In the genomic region with DNA sequence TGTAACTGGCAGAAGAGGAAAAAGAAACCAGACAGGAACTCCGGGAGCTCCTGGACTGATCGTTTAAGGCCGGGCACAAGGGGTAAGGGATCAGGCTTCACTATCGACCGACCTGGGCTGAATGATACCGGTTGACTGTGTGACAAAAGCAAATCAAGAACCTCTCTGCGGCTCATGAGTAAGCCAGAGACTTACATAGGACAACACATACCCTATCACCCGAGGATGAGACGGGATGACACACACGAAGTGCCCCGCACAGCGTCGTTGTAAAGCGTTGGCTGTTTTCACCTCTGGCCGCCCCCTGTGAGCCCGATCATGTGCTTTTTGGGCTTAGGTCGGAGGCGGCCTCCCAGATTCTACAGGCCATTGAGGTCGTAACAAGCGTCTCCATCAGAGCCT, we compare ENCODE assay signal across 8 cellular contexts. TPM values are rescaled to one million over a fixed set of nuclear protein-coding genes. Genes with fewer than 3 reads are reported as not detected.
DNase-seq lines count a peak whose midpoint lies in the region; ATAC-seq lines count a peak whose summit lies in the region.

No MANE protein-coding gene starts in this region.

- peak overlapping the region; percentile 99 for H3K27ac Mint-ChIP-seq in activated CD4-positive, alpha-beta T cell treated with anti-CD3 and anti-CD28 coated beads, Interleukin-2, amount 10 ng/mL, durations not matched to agents 24 days and 14 days

- H3K27me3 ChIP-seq in duodenal mucosa (ENCODE audit: control insufficient read depth in 1 of 2, insufficient read depth in 2 of 2, low read length in 2 of 2) (no peaks in the 10 kb centered on the region), muscle layer of duodenum (ENCODE audit: low read depth, low read length) (no peaks in the 10 kb centered on the region)

- no peaks in the 10 kb centered on the region for H3K27me3 Mint-ChIP-seq in activated CD4-positive, alpha-beta T cell treated with anti-CD3 and anti-CD28 coated beads, Interleukin-2, amount 10 ng/mL, durations not matched to agents 24 days and 14 days

- H3K27ac ChIP-seq in duodenal mucosa (ENCODE audit: low read depth, low read length) (peak overlapping the region; percentile 67), muscle layer of duodenum (ENCODE audit: low read length) (peak overlapping the region; percentile 74)

- H3K36me3 Mint-ChIP-seq in activated CD4-positive, alpha-beta T cell treated with anti-CD3 and anti-CD28 coated beads, Interleukin-2, amount 10 ng/mL, durations not matched to agents 24 days and 14 days (ENCODE audit: low read depth) = peaks cover 19% of the 10 kb centered on the region

- no peaks in the 10 kb centered on the region for H3K9me3 Mint-ChIP-seq in activated CD4-positive, alpha-beta T cell treated with anti-CD3 and anti-CD28 coated beads, Interleukin-2, amount 10 ng/mL, durations not matched to agents 24 days and 14 days

- peaks cover 34% of the 10 kb centered on the region for H3K4me1 Mint-ChIP-seq in activated CD4-positive, alpha-beta T cell treated with anti-CD3 and anti-CD28 coated beads, Interleukin-2, amount 10 ng/mL, durations not matched to agents 24 days and 14 days

- H3K9me3 ChIP-seq in duodenal mucosa (ENCODE audit: control insufficient read depth in 1 of 2, low read length in 2 of 2) = no peaks in the 10 kb centered on the region
- H3K9me3 ChIP-seq in muscle layer of duodenum (ENCODE audit: control insufficient read depth in 1 of 2, low read length in 2 of 2) = no peaks in the 10 kb centered on the region

- peak; percentile 20 for ATAC-seq in GM18873 (IDR thresholded peaks at IDR 0.05; ENCODE audit: low FRiP score, unreplicated experiment)
- ATAC-seq in HG03565 (IDR thresholded peaks at IDR 0.05; ENCODE audit: unreplicated experiment) = peak; percentile 16
- ATAC-seq in stimulated activated naive CD8-positive, alpha-beta T cell treated with anti-CD3 and anti-CD28 coated beads, Interleukin-15, Interleukin-2, amounts not matched to agents 100 U/mL and 50 U/mL, for 24 hours = peak; percentile 80
- ATAC-seq in HG03442 (IDR thresholded peaks at IDR 0.05; ENCODE audit: unreplicated experiment) = no peak

- H3K9ac ChIP-seq in duodenal mucosa (ENCODE audit: low read depth in 1 of 2, low read length in 2 of 2) = peak overlapping the region; percentile 67 to 72

- H3K36me3 ChIP-seq in duodenal mucosa (ENCODE audit: control insufficient read depth in 1 of 2, insufficient read depth in 2 of 2, low read length in 2 of 2) = no peaks in the 10 kb centered on the region
- H3K36me3 ChIP-seq in muscle layer of duodenum (ENCODE audit: control insufficient read depth in 1 of 2, insufficient read depth in 2 of 2, low read length in 2 of 2) = no peaks in the 10 kb centered on the region

- DNase-seq in activated CD4-positive, alpha-beta T cell treated with anti-CD3 and anti-CD28 coated beads, Interleukin-2, amount 10 ng/mL, durations not matched to agents 24 days and 14 days = peak; percentile 87
- peak; percentile 71 for DNase-seq in stimulated activated naive CD8-positive, alpha-beta T cell treated with anti-CD3 and anti-CD28 coated beads, Interleukin-15, Interleukin-2, amounts not matched to agents 100 U/mL and 50 U/mL, for 24 hours
- no peak for DNase-seq in NCI-H446 treated with DMSO at 0.1 percent for 48 hours (lab: John Stamatoyannopoulos, UW)

- H3K4me3 ChIP-seq in duodenal mucosa (ENCODE audit: low read depth in 1 of 2, low read length in 2 of 2) (peak overlapping the region; percentile 74), muscle layer of duodenum (ENCODE audit: low read depth in 1 of 2, low read length in 2 of 2) (peak overlapping the region; percentile 46 to 77)

- peak overlapping the region; percentile 88 for H3K4me3 Mint-ChIP-seq in activated CD4-positive, alpha-beta T cell treated with anti-CD3 and anti-CD28 coated beads, Interleukin-2, amount 10 ng/mL, durations not matched to agents 24 days and 14 days

- H3K4me1 ChIP-seq in duodenal mucosa (ENCODE audit: control insufficient read depth in 1 of 2, insufficient read depth in 2 of 2, low read length in 2 of 2) (peaks cover 11 to 24% of the 10 kb centered on the region in 2 donors), muscle layer of duodenum (ENCODE audit: control insufficient read depth in 1 of 2, insufficient read depth in 2 of 2, low read length in 2 of 2) (peaks cover 0 to 21% of the 10 kb centered on the region in 2 donors)

- intact Hi-C loops in activated CD4-positive, alpha-beta T cell treated with anti-CD3 and anti-CD28 coated beads, Interleukin-2, amount 10 ng/mL, durations not matched to agents 24 days and 14 days (cut with micrococcal nuclease) = loop anchor here (1.0 to 10.0 kb wide), 4 partner anchors 16 to 952 kb away; a partner anchor contains a TSS

RNA-seq across cellular contexts. Expression of a gene that starts 0.7 kb away (rescaled TPM):
- total RNA-seq in activated CD4-positive, alpha-beta T cell treated with anti-CD3 and anti-CD28 coated beads, Interleukin-2, amount 10 ng/mL, durations not matched to agents 24 days and 14 days = 55.2 and 55.7 TPM in 2 replicates

RNA-seq across cellular contexts. Expression of a gene that starts 31.4 kb away (rescaled TPM):
- total RNA-seq in activated CD4-positive, alpha-beta T cell treated with anti-CD3 and anti-CD28 coated beads, Interleukin-2, amount 10 ng/mL, durations not matched to agents 24 days and 14 days = 0.14 and 0.33 TPM in 2 replicates

RNA-seq across cellular contexts. Expression of a gene that starts 32.9 kb away (rescaled TPM):
- 114 and 122 TPM in 2 replicates for total RNA-seq in activated CD4-positive, alpha-beta T cell treated with anti-CD3 and anti-CD28 coated beads, Interleukin-2, amount 10 ng/mL, durations not matched to agents 24 days and 14 days
